In genomic region chr18:12373771-12374116, GRCh38 we compare ENCODE assay signal across 24 cellular contexts. TPM values are rescaled to one million over a fixed set of nuclear protein-coding genes. Genes with fewer than 3 reads are reported as not detected.
DNase-seq lines count a peak whose midpoint lies in the region; ATAC-seq, FAIRE-seq and TF ChIP-seq lines count a peak whose summit lies in the region.
"Had no signal": no experiment of that assay in that cellular context is flagged by ENCODE, and none has a peak within 500 bp of the region (broad histone marks: within the 10 kb centered on the region; RNA-seq: fewer than 3 reads in every experiment).

No MANE protein-coding gene starts in this region.

- TF ChIP-seq CTCF in DND-41 (IDR thresholded peaks at IDR 0.05; ENCODE audit: borderline replicate concordance, extremely low read depth, low read length, poor library complexity, severe bottlenecking) (no peak), astrocyte (IDR thresholded peaks at IDR 0.05; ENCODE audit: insufficient read depth, low read depth, low read length) (no peak), nephron (IDR thresholded peaks at IDR 0.05; ENCODE audit: unreplicated experiment in 3 of 3) (no peak)

- H3K27ac Mint-ChIP-seq in astrocyte (ENCODE audit: unreplicated experiment), result peak overlapping the region; percentile 48
- peak overlapping the region in 2 of 3 experiments; percentile 1 to 25 for H3K27ac Mint-ChIP-seq in nephron
- H3K27ac Mint-ChIP-seq: activated CD4-positive, alpha-beta T cell treated with anti-CD3 and anti-CD28 coated beads, Interleukin-2, amount 10 ng/mL, durations not matched to agents 24 days and 14 days had no signal

- H3K9ac ChIP-seq in DND-41 (ENCODE audit: low read depth, low read length), result no peak overlapping the region
- H3K9ac ChIP-seq in astrocyte (ENCODE audit: low read length), result no peak overlapping the region

- H3K27me3 Mint-ChIP-seq in astrocyte (ENCODE audit: low read depth, unreplicated experiment) (no peaks in the 10 kb centered on the region), nephron (ENCODE audit: low read depth) (no peaks in the 10 kb centered on the region)

- peaks cover 5% of the 10 kb centered on the region for H3K36me3 Mint-ChIP-seq in astrocyte (ENCODE audit: low read depth, unreplicated experiment)
- H3K36me3 Mint-ChIP-seq in nephron (ENCODE audit: low read depth), result peaks cover 10% of the 10 kb centered on the region

- no peak for FAIRE-seq in astrocyte (lab: Jason Lieb, UNC)
- FAIRE-seq: GM12891, HTR-8/SVneo, TTC549 had no signal

- peak; percentile 3 for DNase-seq in SIG-M5 treated with dmso at 0.1 percent for 504 hours (lab: John Stamatoyannopoulos, UW; ENCODE audit: unreplicated experiment)
- DNase-seq in SIG-M5 (lab: John Stamatoyannopoulos, UW), result no peak
- no peak for DNase-seq in DND-41
- no peak for DNase-seq in astrocyte (ENCODE audit: low read depth)
- DNase-seq in NCI-H1436 (lab: John Stamatoyannopoulos, UW), result no peak
- no peak for DNase-seq in dedifferentiated amniotic fluid mesenchymal stem cell (ENCODE audit: extremely low spot score)
- DNase-seq: activated CD4-positive, alpha-beta T cell treated with anti-CD3 and anti-CD28 coated beads, Interleukin-2, amount 10 ng/mL, durations not matched to agents 24 days and 14 days; activated gamma-delta T cell treated with Interleukin-2 at 50 U/mL for 16 hours; amygdala; foreskin fibroblast; NCI-H1417 treated with DMSO at 0.1 percent for 48 hours; NCI-H69; posterior cingulate gyrus; stimulated activated CD4-positive, alpha-beta T cell treated with anti-CD3 and anti-CD28 coated beads, Interleukin-4, amount 100 ng/mL, for 24 hours had no signal

- H3K9me3 ChIP-seq in DND-41 (ENCODE audit: insufficient read depth, low read length, severe bottlenecking) (no peaks in the 10 kb centered on the region), astrocyte (ENCODE audit: insufficient read depth, low read depth, low read length) (no peaks in the 10 kb centered on the region)

- H3K4me3 Mint-ChIP-seq in astrocyte (ENCODE audit: unreplicated experiment), result peak overlapping the region; percentile 58
- peak overlapping the region in 2 of 3 experiments; percentile 94 to 96 for H3K4me3 Mint-ChIP-seq in nephron

- H3K4me3 ChIP-seq in DND-41 (ENCODE audit: low read depth in 1 of 2, low read length in 2 of 2) (0 out of 4 replicates have a peak overlapping the region, but pooled peaks of 1 of the 2 experiments have one; percentile 14), astrocyte (ENCODE audit: insufficient read depth, low read depth, low read length) (no peak overlapping the region)
- H3K4me3 ChIP-seq: smooth muscle cell had no signal

- H3K4me2 ChIP-seq in DND-41 (ENCODE audit: insufficient read depth, low read length) (peak overlapping the region; percentile 99; the same call in 1 of the 2 replicates), astrocyte (ENCODE audit: low read length) (no peak overlapping the region)
- H3K4me2 ChIP-seq: smooth muscle cell had no signal

- H3K9me3 Mint-ChIP-seq in astrocyte (ENCODE audit: unreplicated experiment) (no peaks in the 10 kb centered on the region), nephron (no peaks in the 10 kb centered on the region)
- H3K9me3 Mint-ChIP-seq: activated CD4-positive, alpha-beta T cell treated with anti-CD3 and anti-CD28 coated beads, Interleukin-2, amount 10 ng/mL, durations not matched to agents 24 days and 14 days had no signal

- peaks cover 55% of the 10 kb centered on the region for H3K4me1 ChIP-seq in DND-41 (ENCODE audit: insufficient read depth, low read length)
- H3K4me1 ChIP-seq in astrocyte (ENCODE audit: insufficient read depth, low read length), result peaks cover 23% of the 10 kb centered on the region

- ATAC-seq in DND-41 (ENCODE audit: insufficient read depth, low read depth), result no peak
- ATAC-seq in HG03039 (IDR thresholded peaks at IDR 0.05; ENCODE audit: unreplicated experiment), result no peak
- ATAC-seq: left lobe of liver, SK-N-SH treated with all-trans-retinoic acid at 6 μM for 48 hours had no signal

- H3K27ac ChIP-seq in DND-41 (ENCODE audit: low read length) (no peak overlapping the region), astrocyte (ENCODE audit: low read depth, low read length) (no peak overlapping the region)
- H3K27ac ChIP-seq: 22Rv1 had no signal

- H3K79me2 ChIP-seq in DND-41 (ENCODE audit: insufficient read depth, low read length), result peaks cover 78% of the 10 kb centered on the region
- peaks cover 76% of the 10 kb centered on the region for H3K79me2 ChIP-seq in astrocyte (ENCODE audit: insufficient read depth, low read length)

- H3K27me3 ChIP-seq in DND-41 (ENCODE audit: insufficient read depth, low read length, poor library complexity), result no peaks in the 10 kb centered on the region
- no peaks in the 10 kb centered on the region for H3K27me3 ChIP-seq in astrocyte (ENCODE audit: insufficient read depth, low read length)

- H2AFZ ChIP-seq in DND-41 (ENCODE audit: low read depth, low read length) (no peak overlapping the region), astrocyte (ENCODE audit: low read depth, low read length) (no peak overlapping the region)

- H4K20me1 ChIP-seq in DND-41 (ENCODE audit: insufficient read depth, low read length) (peaks cover 55% of the 10 kb centered on the region), astrocyte (ENCODE audit: insufficient read depth, low read length) (peaks cover 70% of the 10 kb centered on the region)

- H3K4me1 Mint-ChIP-seq in astrocyte (ENCODE audit: low read depth, unreplicated experiment) (peaks cover 23% of the 10 kb centered on the region), nephron (peaks cover 39% of the 10 kb centered on the region)

- H3K36me3 ChIP-seq in DND-41 (ENCODE audit: insufficient read depth, low read length), result peaks cover 32% of the 10 kb centered on the region
- H3K36me3 ChIP-seq in astrocyte (ENCODE audit: insufficient read depth, low read length), result peaks cover 8% of the 10 kb centered on the region

RNA-seq across cellular contexts. Expression of gene AFG3L2, which starts 3.3 kb away (rescaled TPM):
- total RNA-seq in astrocyte, result 43.9 and 46.7 TPM in 2 replicates

RNA-seq across cellular contexts. Expression of gene PRELID3A, which starts 34.0 kb away (rescaled TPM):
- total RNA-seq in astrocyte, result 11.5 and 12.3 TPM in 2 replicates
- total RNA-seq: mononuclear cell had no signal
